23 cellular contexts compared by ENCODE assay signal in genomic region chr22:45497746-45498145, GRCh38. TPM values are rescaled to one million over a fixed set of nuclear protein-coding genes. Genes with fewer than 3 reads are reported as not detected.
DNase-seq lines count a peak whose midpoint lies in the region; ATAC-seq and TF ChIP-seq lines count a peak whose summit lies in the region.
"Had no signal": no experiment of that assay in that cellular context is flagged by ENCODE, and none has a peak within 500 bp of the region (broad histone marks: within the 10 kb centered on the region; RNA-seq: fewer than 3 reads in every experiment).

No MANE protein-coding gene starts in this region.

- peaks cover 9% of the 10 kb centered on the region for H3K27me3 Mint-ChIP-seq in nephron (ENCODE audit: low read depth)

- H3K27ac Mint-ChIP-seq in nephron, result peak overlapping the region; percentile 84 to 98 (median 94)
- H3K27ac Mint-ChIP-seq: activated naive CD4-positive, alpha-beta T cell treated with anti-CD3 and anti-CD28 coated beads, Interleukin-2, amount 50 U/mL, for 24 hours; activated T-cell treated with anti-CD3 and anti-CD28 coated beads, Interleukin-2, amount 50 U/mL, for 72 hours; B cell; effector memory CD8-positive, alpha-beta T cell; naive B cell had no signal

- peak overlapping the region in 2 of 3 experiments; percentile 48 to 62 for H3K4me3 Mint-ChIP-seq in nephron
- H3K4me3 Mint-ChIP-seq: activated naive CD4-positive, alpha-beta T cell treated with anti-CD3 and anti-CD28 coated beads, Interleukin-2, amount 50 U/mL, for 24 hours; B cell; naive B cell had no signal

- ATAC-seq in Right ventricle myocardium inferior (peak; percentile 29), Right ventricle myocardium superior (ENCODE audit: poor library complexity) (peak; percentile 34)
- ATAC-seq: activated T-cell treated with anti-CD3 and anti-CD28 coated beads, Interleukin-2, amount 50 U/mL, for 72 hours; effector memory CD8-positive, alpha-beta T cell; SK-N-SH treated with all-trans-retinoic acid at 6 μM for 48 hours had no signal

- DNase-seq in Right ventricle myocardium inferior (ENCODE audit: missing footprints) (no peak), cardiac septum (ENCODE audit: low spot score) (no peak), Right ventricle myocardium superior (no peak), NCI-H345 (lab: John Stamatoyannopoulos, UW) (no peak), KBM-7 (no peak), NCI-H1105 treated with DMSO at 0.1 percent for 48 hours (lab: John Stamatoyannopoulos, UW) (no peak), NCI-H1436 treated with DMSO at 0.1 percent for 48 hours (lab: John Stamatoyannopoulos, UW) (no peak)
- DNase-seq: 8988T; activated CD4-positive, CD25-positive, alpha-beta regulatory T cell treated with anti-CD3 and anti-CD28 coated beads, Interleukin-2, amount 50 U/mL, for 72 hours; activated CD8-positive, alpha-beta memory T cell treated with anti-CD3 and anti-CD28 coated beads for 24 hours; activated T-cell treated with anti-CD3 and anti-CD28 coated beads, Interleukin-2, amount 50 U/mL, for 72 hours; DMS79; effector memory CD8-positive, alpha-beta T cell; hypothalamus; naive B cell; NCI-H1048; NCI-H2081; NCI-H446 treated with DMSO at 0.1 percent for 48 hours; stimulated activated naive CD4-positive, alpha-beta T cell had no signal

- TF ChIP-seq CTCF in nephron (IDR thresholded peaks at IDR 0.05; ENCODE audit: unreplicated experiment in 3 of 3), result no peak

- peaks cover 6% of the 10 kb centered on the region for H3K9me3 Mint-ChIP-seq in nephron
- H3K9me3 Mint-ChIP-seq: activated naive CD4-positive, alpha-beta T cell treated with anti-CD3 and anti-CD28 coated beads, Interleukin-2, amount 50 U/mL, for 24 hours; activated T-cell treated with anti-CD3 and anti-CD28 coated beads, Interleukin-2, amount 50 U/mL, for 72 hours; effector memory CD8-positive, alpha-beta T cell had no signal

- in situ Hi-C loops in KBM-7 (cut with MboI; ENCODE audit: low pct_unique_long_range_greater_than_20kb, low sequenced_read_pairs), result no loop called here

- peaks cover 54% of the 10 kb centered on the region for H3K4me1 Mint-ChIP-seq in nephron
- H3K4me1 Mint-ChIP-seq: activated naive CD4-positive, alpha-beta T cell treated with anti-CD3 and anti-CD28 coated beads, Interleukin-2, amount 50 U/mL, for 24 hours; B cell had no signal

- H3K36me3 Mint-ChIP-seq in nephron (ENCODE audit: low read depth), result no peaks in the 10 kb centered on the region
- H3K36me3 Mint-ChIP-seq: activated naive CD4-positive, alpha-beta T cell treated with anti-CD3 and anti-CD28 coated beads, Interleukin-2, amount 50 U/mL, for 24 hours; naive B cell had no signal

- intact Hi-C loops in Right ventricle myocardium inferior (cut with DNase I), result loop anchor here (2.0 to 5.0 kb wide), 2 partner anchors 23 to 35 kb away; no protein-coding TSS in a partner anchor
- intact Hi-C loops in cardiac septum (cut with DNase I), result no loop called here
- intact Hi-C loops in Right ventricle myocardium superior (cut with DNase I), result no loop called here

RNA-seq across cellular contexts. Expression of gene FBLN1, which starts 4.9 kb away (rescaled TPM):
- total RNA-seq in Right ventricle myocardium inferior, result 113 TPM
- total RNA-seq in cardiac septum, result 70.1 TPM
- 89.5 TPM for total RNA-seq in Right ventricle myocardium superior
- total RNA-seq: activated T-cell treated with anti-CD3 and anti-CD28 coated beads, Interleukin-2, amount 50 U/mL, for 72 hours; B cell had no signal
